Comparison of ENCODE assay signal across 9 cellular contexts in the genomic region with DNA sequence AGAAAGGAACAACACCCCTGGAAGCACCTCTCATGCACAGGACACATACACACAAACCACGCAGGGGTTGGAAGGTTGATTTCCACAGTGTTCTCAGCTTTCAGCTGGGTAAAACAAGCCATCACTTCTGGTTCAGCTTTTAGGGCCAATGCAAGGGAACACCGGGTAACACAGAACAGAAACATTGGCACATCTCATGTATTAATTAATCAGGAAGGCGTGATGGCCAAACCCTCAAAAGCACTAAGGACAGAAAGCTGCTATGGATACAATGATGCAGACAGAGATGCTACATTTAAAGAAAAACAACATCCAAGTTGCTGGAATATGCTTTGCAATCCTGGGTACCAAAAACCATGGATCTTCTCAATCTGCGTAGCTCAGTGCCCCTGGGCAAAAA.
DNase-seq lines count a peak whose midpoint lies in the region; ATAC-seq and TF ChIP-seq lines count a peak whose summit lies in the region.
"Had no signal": no experiment of that assay in that cellular context is flagged by ENCODE, and none has a peak within 500 bp of the region (broad histone marks: within the 10 kb centered on the region; RNA-seq: fewer than 3 reads in every experiment).

No MANE protein-coding gene starts in this region.

- no peak for DNase-seq in activated T-helper 1 cell treated with anti-CD3 and anti-CD28 coated beads, Interleukin-12 subunit alpha, Interleukin-12 subunit beta, Interleukin-2, Interleukin-4 antibody, amounts not matched to agents 30 ng/mL and 10 ng/mL and 1 ng/mL, durations not matched to agents 14 hours and 24 hours and 36 hours (ENCODE audit: low spot score)
- DNase-seq in left ventricle myocardium inferior = no peak
- no peak for DNase-seq in psoas muscle
- DNase-seq in OCI-M1 (lab: John Stamatoyannopoulos, UW) = no peak
- no peak for DNase-seq in SIG-M5 (lab: John Stamatoyannopoulos, UW)
- DNase-seq in NCI-H510A treated with DMSO at 0.1 percent for 48 hours (lab: John Stamatoyannopoulos, UW) = no peak
- DNase-seq: T-cell had no signal

- no peaks in the 10 kb centered on the region for H3K9me3 ChIP-seq in DOHH2 (ENCODE audit: control insufficient read depth, insufficient read depth, low read length)
- no peaks in the 10 kb centered on the region for H3K9me3 ChIP-seq in left ventricle myocardium inferior (replicated peaks)
- no peaks in the 10 kb centered on the region for H3K9me3 ChIP-seq in psoas muscle

- peaks cover 4% of the 10 kb centered on the region; the same call in 1 of the 2 replicates for H3K27me3 ChIP-seq in DOHH2 (ENCODE audit: control insufficient read depth, low read length)
- H3K27me3 ChIP-seq in left ventricle myocardium inferior (ENCODE audit: low read depth) = no peaks in the 10 kb centered on the region
- H3K27me3 ChIP-seq in psoas muscle (ENCODE audit: insufficient read depth in 3 of 3, low read length in 2 of 3) = no peaks in the 10 kb centered on the region

- peaks cover 15% of the 10 kb centered on the region for H3K27me3 Mint-ChIP-seq in activated T-helper 1 cell treated with anti-CD3 and anti-CD28 coated beads, Interleukin-12 subunit alpha, Interleukin-12 subunit beta, Interleukin-2, Interleukin-4 antibody, amounts not matched to agents 30 ng/mL and 10 ng/mL and 1 ng/mL, durations not matched to agents 14 hours and 24 hours and 36 hours (ENCODE audit: insufficient read depth)

- no peaks in the 10 kb centered on the region for H3F3A ChIP-seq in DOHH2 (ENCODE audit: control insufficient read depth, insufficient read depth)

- no peak for TF ChIP-seq CTCF in DOHH2 (IDR thresholded peaks at IDR 0.05; ENCODE audit: low read depth, low read length, poor library complexity, severe bottlenecking)
- no peak for TF ChIP-seq CTCF in left ventricle myocardium inferior (IDR thresholded peaks at IDR 0.05; ENCODE audit: borderline replicate concordance)
- no peak for TF ChIP-seq CTCF in psoas muscle (IDR thresholded peaks at IDR 0.05)

- intact Hi-C loops in activated T-helper 1 cell treated with anti-CD3 and anti-CD28 coated beads, Interleukin-12 subunit alpha, Interleukin-12 subunit beta, Interleukin-2, Interleukin-4 antibody, amounts not matched to agents 30 ng/mL and 10 ng/mL and 1 ng/mL, durations not matched to agents 14 hours and 24 hours and 36 hours (cut with micrococcal nuclease) = loop anchor here (1.0 to 5.0 kb wide), 7 partner anchors 40 to 466 kb away; partner anchors contain the start of gene PRIM2
- intact Hi-C loops in left ventricle myocardium inferior (cut with micrococcal nuclease) = loop anchor here (2.0 to 10.0 kb wide), 2 partner anchors 142 to 496 kb away; no protein-coding TSS in a partner anchor
- intact Hi-C loops in psoas muscle (cut with DNase I) = loop anchor here (5.0 kb wide), 3 partner anchors 143 to 213 kb away; partner anchors contain the start of gene DST (in 1 of the 2)

- H3K4me1 Mint-ChIP-seq in activated T-helper 1 cell treated with anti-CD3 and anti-CD28 coated beads, Interleukin-12 subunit alpha, Interleukin-12 subunit beta, Interleukin-2, Interleukin-4 antibody, amounts not matched to agents 30 ng/mL and 10 ng/mL and 1 ng/mL, durations not matched to agents 14 hours and 24 hours and 36 hours (ENCODE audit: low read depth) = peaks cover 30% of the 10 kb centered on the region

- ATAC-seq in psoas muscle (peak in 1 of 4 donors; percentile 49), GM21367 (IDR thresholded peaks at IDR 0.05; ENCODE audit: unreplicated experiment) (no peak)
- ATAC-seq: T-cell had no signal

- H3K36me3 ChIP-seq in DOHH2 (ENCODE audit: control insufficient read depth, low read length) = no peaks in the 10 kb centered on the region
- no peaks in the 10 kb centered on the region for H3K36me3 ChIP-seq in left ventricle myocardium inferior
- H3K36me3 ChIP-seq in psoas muscle (ENCODE audit: insufficient read depth in 1 of 2, low read depth in 1 of 2) = no peaks in the 10 kb centered on the region

- WGBS in psoas muscle, 3 donors = 22 to 48% (median 41%) methylated on average over 4 of the region's 4 CpGs

- peak overlapping the region; percentile 64; the same call in 1 of the 2 replicates for H3K4me2 ChIP-seq in DOHH2 (ENCODE audit: low read length)

- H3K27ac Mint-ChIP-seq in activated T-helper 1 cell treated with anti-CD3 and anti-CD28 coated beads, Interleukin-12 subunit alpha, Interleukin-12 subunit beta, Interleukin-2, Interleukin-4 antibody, amounts not matched to agents 30 ng/mL and 10 ng/mL and 1 ng/mL, durations not matched to agents 14 hours and 24 hours and 36 hours = no peak overlapping the region
- H3K27ac Mint-ChIP-seq: T-cell had no signal

- H3K4me3 ChIP-seq in DOHH2 (ENCODE audit: low read length) (peak overlapping the region; percentile 65; the same call in 1 of the 2 replicates), left ventricle myocardium inferior (peak overlapping the region; percentile 66), psoas muscle (peak overlapping the region; percentile 63)

- H4K20me1 ChIP-seq in DOHH2 (ENCODE audit: control insufficient read depth, insufficient read depth, low read depth, low read length) = no peaks in the 10 kb centered on the region

- H3K36me3 Mint-ChIP-seq in activated T-helper 1 cell treated with anti-CD3 and anti-CD28 coated beads, Interleukin-12 subunit alpha, Interleukin-12 subunit beta, Interleukin-2, Interleukin-4 antibody, amounts not matched to agents 30 ng/mL and 10 ng/mL and 1 ng/mL, durations not matched to agents 14 hours and 24 hours and 36 hours (ENCODE audit: low read depth) = peaks cover 5% of the 10 kb centered on the region
- H3K36me3 Mint-ChIP-seq: T-cell had no signal

- no peaks in the 10 kb centered on the region for H3K79me2 ChIP-seq in DOHH2 (ENCODE audit: control insufficient read depth, low read length)

- peak overlapping the region; percentile 81 for H3K4me3 Mint-ChIP-seq in activated T-helper 1 cell treated with anti-CD3 and anti-CD28 coated beads, Interleukin-12 subunit alpha, Interleukin-12 subunit beta, Interleukin-2, Interleukin-4 antibody, amounts not matched to agents 30 ng/mL and 10 ng/mL and 1 ng/mL, durations not matched to agents 14 hours and 24 hours and 36 hours

- no peaks in the 10 kb centered on the region for H3K9me3 Mint-ChIP-seq in activated T-helper 1 cell treated with anti-CD3 and anti-CD28 coated beads, Interleukin-12 subunit alpha, Interleukin-12 subunit beta, Interleukin-2, Interleukin-4 antibody, amounts not matched to agents 30 ng/mL and 10 ng/mL and 1 ng/mL, durations not matched to agents 14 hours and 24 hours and 36 hours
- H3K9me3 Mint-ChIP-seq: T-cell had no signal

- H3K27ac ChIP-seq in DOHH2 (ENCODE audit: low read depth, low read length) (no peak overlapping the region), left ventricle myocardium inferior (replicated peaks) (peak overlapping the region; percentile 75), psoas muscle (no peak overlapping the region)

- H3K9me2 ChIP-seq in DOHH2 (replicated peaks; ENCODE audit: control insufficient read depth, low read length) = no peaks in the 10 kb centered on the region

- H3K4me1 ChIP-seq in DOHH2 (ENCODE audit: control insufficient read depth, low read length) (peaks cover 12% of the 10 kb centered on the region), left ventricle myocardium inferior (peaks cover 30% of the 10 kb centered on the region), psoas muscle (peaks cover 18% of the 10 kb centered on the region)
